8 cellular contexts compared by ENCODE assay signal in genomic region chr20:47663354-47664067, GRCh38.
DNase-seq lines count a peak whose midpoint lies in the region; ATAC-seq and TF ChIP-seq lines count a peak whose summit lies in the region.

No MANE protein-coding gene starts in this region.

- H3K4me3 ChIP-seq in AG09309 (ENCODE audit: control insufficient read depth, low read depth, low read length) = no peak overlapping the region

- DNase-seq in AG09309 (ENCODE audit: low read depth) (no peak), GM20000 (ENCODE audit: low spot score) (peak; percentile 84), NCI-H2171 (lab: John Stamatoyannopoulos, UW) (peak; percentile 61), caudate nucleus (lab: John Stamatoyannopoulos, UW) (peak in 56 of 61 donors; percentile 8 to 93 (median 50)), kidney glomerular epithelial cell (lab: John Stamatoyannopoulos, UW) (peak; percentile 53)
- peak; percentile 44 for DNase-seq in activated CD4-positive, CD25-positive, alpha-beta regulatory T cell treated with anti-CD3 and anti-CD28 coated beads, Interleukin-2, amount 50 U/mL, for 16 hours (ENCODE audit: low read depth, low spot score)
- DNase-seq in stimulated activated CD4-positive, alpha-beta T cell treated with anti-CD3 and anti-CD28 coated beads, Interleukin-2, amount 100 ng/mL, for 4 hours (ENCODE audit: low read depth) = peak; percentile 35

- no peak overlapping the region for H3K27ac ChIP-seq in caudate nucleus (ENCODE audit: low read depth, low read length)

- ATAC-seq in GM19395 (IDR thresholded peaks at IDR 0.05; ENCODE audit: unreplicated experiment) = no peak

- TF ChIP-seq CTCF in AG09309 (IDR thresholded peaks at IDR 0.05; ENCODE audit: control insufficient read depth, insufficient read depth, low read depth, low read length, missing control alignments) = peak; percentile 97
- peak; percentile 96 for TF ChIP-seq CTCF in GM20000 (IDR thresholded peaks at IDR 0.05; ENCODE audit: extremely low read depth, missing control alignments)
